In the genomic region with DNA sequence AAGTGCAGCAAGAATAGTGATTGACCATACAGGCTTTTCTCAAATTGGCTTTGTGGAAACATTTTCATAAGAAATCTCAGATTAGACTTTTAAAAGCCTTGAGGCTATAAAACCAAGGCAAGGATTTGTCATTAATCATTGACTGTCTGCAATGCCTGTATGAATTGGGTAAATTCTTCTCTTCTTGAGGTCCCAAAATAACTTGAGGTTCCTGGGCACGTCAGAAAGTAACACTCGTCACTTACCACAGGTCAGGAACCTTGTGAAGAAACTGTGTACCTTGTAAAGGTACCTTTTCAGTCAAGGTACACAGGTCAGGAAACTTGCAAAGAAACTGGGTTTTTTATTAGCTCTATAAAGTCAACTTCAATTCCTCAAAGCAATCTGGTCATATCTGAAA, we compare ENCODE assay signal across 27 cellular contexts. TPM values are rescaled to one million over a fixed set of nuclear protein-coding genes. Genes with fewer than 3 reads are reported as not detected.
DNase-seq lines count a peak whose midpoint lies in the region; ATAC-seq and TF ChIP-seq lines count a peak whose summit lies in the region.
"Had no signal": no experiment of that assay in that cellular context is flagged by ENCODE, and none has a peak within 500 bp of the region (broad histone marks: within the 10 kb centered on the region; RNA-seq: fewer than 3 reads in every experiment).

No MANE protein-coding gene starts in this region.

- H4K20me1 ChIP-seq in GM23338 (replicated peaks; ENCODE audit: insufficient read depth) (no peaks in the 10 kb centered on the region), PC-3 (ENCODE audit: low read length) (no peaks in the 10 kb centered on the region)

- ATAC-seq in GM23338 = no peak
- no peak for ATAC-seq in PC-3
- no peak for ATAC-seq in HG03097 (IDR thresholded peaks at IDR 0.05; ENCODE audit: low FRiP score, unreplicated experiment)
- no peak for ATAC-seq in aorta (ENCODE audit: low FRiP score)
- ATAC-seq: Panc1, T-cell had no signal

- H3K36me3 ChIP-seq in GM23338 (ENCODE audit: insufficient read depth) (no peaks in the 10 kb centered on the region), PC-3 (ENCODE audit: low read depth, low read length) (no peaks in the 10 kb centered on the region), iPS-18a (ENCODE audit: control insufficient read depth, low read depth, low read length) (no peaks in the 10 kb centered on the region), aorta (ENCODE audit: control insufficient read depth in 1 of 2, insufficient read depth in 2 of 2, low read length in 1 of 2) (no peaks in the 10 kb centered on the region)

- H3K27ac Mint-ChIP-seq in GM23338 = peak overlapping the region; percentile 95; the same call in 1 of the 2 replicates
- H3K27ac Mint-ChIP-seq in activated CD4-positive, alpha-beta memory T cell treated with anti-CD3 and anti-CD28 coated beads, Interleukin-2, amount 10 ng/mL, durations not matched to agents 7 days and 5 days = no peak overlapping the region
- H3K27ac Mint-ChIP-seq: IgD-negative memory B cell, T-cell had no signal

- no peak overlapping the region for H3K4me3 Mint-ChIP-seq in GM23338
- no peak overlapping the region for H3K4me3 Mint-ChIP-seq in activated CD4-positive, alpha-beta memory T cell treated with anti-CD3 and anti-CD28 coated beads, Interleukin-2, amount 10 ng/mL, durations not matched to agents 7 days and 5 days
- H3K4me3 Mint-ChIP-seq: CD4-positive, alpha-beta memory T cell; IgD-negative memory B cell; T-cell had no signal

- intact Hi-C loops in PC-3 (cut with micrococcal nuclease) = no loop called here
- intact Hi-C loops in aorta (cut with DNase I) = no loop called here

- peak overlapping the region; percentile 23; the same call in 1 of the 2 replicates for H2AFZ ChIP-seq in GM23338
- no peak overlapping the region for H2AFZ ChIP-seq in PC-3 (ENCODE audit: low read length)

- no peaks in the 10 kb centered on the region for H3K9me3 ChIP-seq in PC-3 (ENCODE audit: low read length)
- no peaks in the 10 kb centered on the region for H3K9me3 ChIP-seq in iPS-18a (ENCODE audit: control insufficient read depth, low read depth, low read length)
- no peaks in the 10 kb centered on the region for H3K9me3 ChIP-seq in aorta (ENCODE audit: control insufficient read depth, low read length)

- peaks cover 2% of the 10 kb centered on the region for H3K27me3 Mint-ChIP-seq in GM23338 (ENCODE audit: insufficient read depth, low read depth, poor library complexity)
- no peaks in the 10 kb centered on the region for H3K27me3 Mint-ChIP-seq in activated CD4-positive, alpha-beta memory T cell treated with anti-CD3 and anti-CD28 coated beads, Interleukin-2, amount 10 ng/mL, durations not matched to agents 7 days and 5 days
- H3K27me3 Mint-ChIP-seq: CD4-positive, alpha-beta memory T cell; T-cell had no signal

- H3K4me2 ChIP-seq in GM23338 (no peak overlapping the region), PC-3 (ENCODE audit: low read length) (no peak overlapping the region)
- H3K4me2 ChIP-seq: KMS-11 had no signal

- H3K4me1 ChIP-seq in GM23338 (ENCODE audit: insufficient read depth) = peaks cover 34% of the 10 kb centered on the region
- no peaks in the 10 kb centered on the region for H3K4me1 ChIP-seq in PC-3 (ENCODE audit: insufficient read depth, low read length)
- H3K4me1 ChIP-seq in iPS-18a (ENCODE audit: control insufficient read depth, low read depth, low read length) = peaks cover 30% of the 10 kb centered on the region
- no peaks in the 10 kb centered on the region for H3K4me1 ChIP-seq in aorta (ENCODE audit: control insufficient read depth in 1 of 2, insufficient read depth in 2 of 2, low read length in 2 of 2)
- H3K4me1 ChIP-seq: Caco-2 had no signal

- WGBS in aorta, 2 donors = 58 to 64% methylated on average over 2 of the region's 2 CpGs

- TF ChIP-seq CTCF in GM23338 (conservative IDR thresholded peaks at IDR 0.05; ENCODE audit: low read depth in 2 of 2) (no peak), PC-3 (conservative IDR thresholded peaks at IDR 0.05; ENCODE audit: low read depth, low read length) (no peak)

- H3K9me3 Mint-ChIP-seq in GM23338 = peaks cover 7% of the 10 kb centered on the region
- no peaks in the 10 kb centered on the region for H3K9me3 Mint-ChIP-seq in activated CD4-positive, alpha-beta memory T cell treated with anti-CD3 and anti-CD28 coated beads, Interleukin-2, amount 10 ng/mL, durations not matched to agents 7 days and 5 days
- H3K9me3 Mint-ChIP-seq: CD4-positive, alpha-beta memory T cell; T-cell had no signal

- CTCF ChIA-PET in PC-3 (lab: Charles Lee) = interaction anchor here (0.6 kb wide), 1 partner anchor 182 kb away, joined by 3 read pairs; no protein-coding TSS in a partner anchor
- CTCF ChIA-PET in activated CD4-positive, alpha-beta memory T cell treated with anti-CD3 and anti-CD28 coated beads, Interleukin-2, amount 10 ng/mL, durations not matched to agents 7 days and 5 days (lab: Charles Lee) = interaction anchor here (0.8 kb wide), 1 partner anchor 16 kb away, joined by 3 read pairs; no protein-coding TSS in a partner anchor

- no TSS peak for BruUV-seq in PC-3 (replicated peaks; lab: Mats Ljungman, UMichigan)

- H3F3A ChIP-seq in GM23338 (replicated peaks; ENCODE audit: low read depth) (0 out of 2 replicates have a peak, but pooled peaks cover 5% of the 10 kb centered on the region), PC-3 (ENCODE audit: low read length, unreplicated experiment) (no peaks in the 10 kb centered on the region)

- H3K4me1 Mint-ChIP-seq in GM23338 = peaks cover 45% of the 10 kb centered on the region
- H3K4me1 Mint-ChIP-seq in activated CD4-positive, alpha-beta memory T cell treated with anti-CD3 and anti-CD28 coated beads, Interleukin-2, amount 10 ng/mL, durations not matched to agents 7 days and 5 days = peaks cover 11% of the 10 kb centered on the region

- H3K27ac ChIP-seq in GM23338 (ENCODE audit: low read depth) (peak overlapping the region; percentile 93; the same call in 1 of the 2 replicates), PC-3 (ENCODE audit: low read length) (no peak overlapping the region), iPS-18a (ENCODE audit: low read length) (peak overlapping the region; percentile 3), aorta (ENCODE audit: low read depth in 1 of 2, low read length in 2 of 2) (no peak overlapping the region)
- H3K27ac ChIP-seq: KMS-11, RWPE1 had no signal

- DNase-seq in GM23338 (ENCODE audit: low spot score) (no peak), PC-3 (peak; percentile 31), DMS153 treated with DMSO at 0.1 percent for 48 hours (lab: John Stamatoyannopoulos, UW; ENCODE audit: unreplicated experiment) (no peak), aorta (no peak)
- DNase-seq in activated CD4-positive, alpha-beta memory T cell treated with anti-CD3 and anti-CD28 coated beads, Interleukin-2, amount 10 ng/mL, durations not matched to agents 7 days and 5 days = no peak
- DNase-seq: C1 segment of cervical spinal cord; Caco-2; CD4-positive, alpha-beta memory T cell; DMS79; GF-D8; NCI-H1092; NCI-H1417 treated with DMSO at 0.1 percent for 48 hours; NCI-H187; NCI-H2081 treated with DMSO at 0.1 percent for 48 hours; NCI-H2171 treated with DMSO at 0.1 percent for 48 hours; NCI-H345; NCI-H524; NCI-H774; NK-92 treated with Interleukin-12 subunit alpha and Interleukin-12 subunit beta, amount 100 ng/mL, for 24 hours; SHP77; T-cell had no signal

- H3K79me2 ChIP-seq in GM23338 (replicated peaks; ENCODE audit: insufficient read depth) = no peaks in the 10 kb centered on the region
- no peaks in the 10 kb centered on the region for H3K79me2 ChIP-seq in PC-3 (ENCODE audit: low read length)

- H3K27me3 ChIP-seq in GM23338 (ENCODE audit: insufficient read depth) (no peaks in the 10 kb centered on the region), PC-3 (ENCODE audit: low read length) (no peaks in the 10 kb centered on the region), iPS-18a (ENCODE audit: control insufficient read depth, insufficient read depth, low read length) (no peaks in the 10 kb centered on the region), aorta (ENCODE audit: control insufficient read depth in 1 of 2, insufficient read depth in 2 of 2, low read length in 1 of 2) (no peaks in the 10 kb centered on the region)

- H3K4me3 ChIP-seq in GM23338 = no peak overlapping the region
- no peak overlapping the region for H3K4me3 ChIP-seq in PC-3 (ENCODE audit: low read length)
- H3K4me3 ChIP-seq in iPS-18a (ENCODE audit: low read length) = no peak overlapping the region
- H3K4me3 ChIP-seq in aorta (ENCODE audit: low read length in 2 of 2) = no peak overlapping the region

- no peaks in the 10 kb centered on the region for H3K9me2 ChIP-seq in GM23338 (ENCODE audit: insufficient read depth)
- no peaks in the 10 kb centered on the region for H3K9me2 ChIP-seq in PC-3 (replicated peaks; ENCODE audit: low read length)

- H3K9ac ChIP-seq in PC-3 (ENCODE audit: low read length) (no peak overlapping the region), iPS-18a (ENCODE audit: low read length) (no peak overlapping the region)
- H3K9ac ChIP-seq: KMS-11 had no signal

- peaks cover 9% of the 10 kb centered on the region for H3K36me3 Mint-ChIP-seq in GM23338 (ENCODE audit: low read depth)
- no peaks in the 10 kb centered on the region for H3K36me3 Mint-ChIP-seq in activated CD4-positive, alpha-beta memory T cell treated with anti-CD3 and anti-CD28 coated beads, Interleukin-2, amount 10 ng/mL, durations not matched to agents 7 days and 5 days (ENCODE audit: low read depth)
- H3K36me3 Mint-ChIP-seq: CD4-positive, alpha-beta memory T cell; IgD-negative memory B cell; T-cell had no signal

- POLR2A ChIA-PET in PC-3 (lab: Charles Lee; ENCODE audit: unreplicated experiment) = no interaction called here
- POLR2A ChIA-PET in activated CD4-positive, alpha-beta memory T cell treated with anti-CD3 and anti-CD28 coated beads, Interleukin-2, amount 10 ng/mL, durations not matched to agents 7 days and 5 days (lab: Charles Lee) = no interaction called here

TF ChIP-seq in GM23338, 12 proteins besides CTCF, POLR2A, EP300 and RAD21 (continues in another document):
- no peak for TF ChIP-seq STAT1 (IDR thresholded peaks at IDR 0.05; ENCODE audit: unreplicated experiment)
- no peak for TF ChIP-seq ZNF114 (CRISPR knock-in tag; IDR thresholded peaks at IDR 0.05)

RNA-seq across cellular contexts. Expression of gene SORL1, which starts 43.3 kb away (rescaled TPM):
- total RNA-seq in GM23338 (2014; rRNA removed; shearing (Covaris generic)) = 78.3 and 78.8 TPM in 2 replicates
- 20.1 and 23.0 TPM in 2 replicates for polyA plus RNA-seq in GM23338 (2016; fragmentation: Nextera tagmentation; extraction: Ambion mirVana)
- 53.7 and 74.5 TPM in 2 replicates for total RNA-seq in PC-3 (2014; rRNA removed)
- total RNA-seq in aorta = 10 to 100 TPM; 34.0 to 37.2 TPM
- polyA plus RNA-seq in aorta = 1 to 10 TPM in 1 of 2 donors, under 1 TPM in 1; 0.79 to 2.5 TPM
- total RNA-seq in activated CD4-positive, alpha-beta memory T cell treated with anti-CD3 and anti-CD28 coated beads, Interleukin-2, amount 10 ng/mL, durations not matched to agents 7 days and 5 days = 100 to 1,000 TPM; 115 to 116 TPM

Comparison
In these comparisons a context has a peak if more than half of its experiments do, and no peak if none do; other contexts are left out.
1. H3K27ac ChIP-seq: peak in GM23338 (single experiment) and iPS-18a (single experiment); none in PC-3 (single experiment) and aorta (0 of 2).